ENCODE assay signal across 14 cellular contexts in genomic region chr15:65837301-65838283, GRCh38. TPM values are rescaled to one million over a fixed set of nuclear protein-coding genes. Genes with fewer than 3 reads are reported as not detected.
DNase-seq lines count a peak whose midpoint lies in the region; ATAC-seq and TF ChIP-seq lines count a peak whose summit lies in the region.
"Had no signal": no experiment of that assay in that cellular context is flagged by ENCODE, and none has a peak within 500 bp of the region (broad histone marks: within the 10 kb centered on the region; RNA-seq: fewer than 3 reads in every experiment).

No MANE protein-coding gene starts in this region.

- H3K4me1 Mint-ChIP-seq in activated naive CD4-positive, alpha-beta T cell treated with anti-CD3 and anti-CD28 coated beads, Interleukin-2, amount 10 ng/mL, durations not matched to agents 7 days and 5 days, result peaks cover 16% of the 10 kb centered on the region

- H3K36me3 Mint-ChIP-seq in activated naive CD4-positive, alpha-beta T cell treated with anti-CD3 and anti-CD28 coated beads, Interleukin-2, amount 10 ng/mL, durations not matched to agents 7 days and 5 days, result no peaks in the 10 kb centered on the region

- peaks cover 7% of the 10 kb centered on the region for H3F3A ChIP-seq in smooth muscle cell (ENCODE audit: low read depth)

- POLR2A ChIA-PET in HEK293 (lab: Yijun Ruan, JAX), result interaction anchor here (0.6 kb wide), 1 partner anchor 418 kb away, joined by 3 read pairs; no protein-coding TSS in a partner anchor

- H4K20me1 ChIP-seq in smooth muscle cell (ENCODE audit: low read depth), result no peaks in the 10 kb centered on the region

- H3K4me1 ChIP-seq in HEK293 (ENCODE audit: control insufficient read depth, insufficient read depth, low read length), result peaks cover 12% of the 10 kb centered on the region
- H3K4me1 ChIP-seq in smooth muscle cell (ENCODE audit: low read depth), result peaks cover 13% of the 10 kb centered on the region

- H3K9me3 ChIP-seq in HEK293 (ENCODE audit: control insufficient read depth, insufficient read depth, low read depth, low read length), result no peaks in the 10 kb centered on the region
- H3K9me3 ChIP-seq in smooth muscle cell (replicated peaks; ENCODE audit: low read depth), result no peaks in the 10 kb centered on the region
- H3K9me3 ChIP-seq: SJSA1 had no signal

- H3K27ac ChIP-seq in HEK293 (ENCODE audit: extremely low read depth, low read depth, low read length), result no peak overlapping the region
- H3K27ac ChIP-seq in smooth muscle cell (ENCODE audit: low read depth), result peak overlapping the region; percentile 41
- H3K27ac ChIP-seq: SJSA1 had no signal

- no peak overlapping the region for H3K4me3 ChIP-seq in HEK293 (ENCODE audit: low read depth, low read length)
- H3K4me3 ChIP-seq in smooth muscle cell, result no peak overlapping the region
- H3K4me3 ChIP-seq: SJSA1 had no signal

- no peak overlapping the region for H3K9ac ChIP-seq in smooth muscle cell (ENCODE audit: low read depth)

- peak overlapping the region; percentile 73 for H2AFZ ChIP-seq in smooth muscle cell (ENCODE audit: low read depth)

- peaks cover 12% of the 10 kb centered on the region for H3K27me3 Mint-ChIP-seq in activated naive CD4-positive, alpha-beta T cell treated with anti-CD3 and anti-CD28 coated beads, Interleukin-2, amount 10 ng/mL, durations not matched to agents 7 days and 5 days
- H3K27me3 Mint-ChIP-seq: stimulated activated naive CD8-positive, alpha-beta T cell treated with anti-CD3 and anti-CD28 coated beads, Interleukin-15, amount 100 ng/mL, for 72 hours had no signal

- H3K27ac Mint-ChIP-seq in activated naive CD4-positive, alpha-beta T cell treated with anti-CD3 and anti-CD28 coated beads, Interleukin-2, amount 10 ng/mL, durations not matched to agents 7 days and 5 days, result no peak overlapping the region

- H3K9me3 Mint-ChIP-seq in activated naive CD4-positive, alpha-beta T cell treated with anti-CD3 and anti-CD28 coated beads, Interleukin-2, amount 10 ng/mL, durations not matched to agents 7 days and 5 days, result no peaks in the 10 kb centered on the region
- H3K9me3 Mint-ChIP-seq: stimulated activated naive CD8-positive, alpha-beta T cell treated with anti-CD3 and anti-CD28 coated beads, Interleukin-15, amount 100 ng/mL, for 72 hours had no signal

- CTCF ChIA-PET in HEK293 (lab: Yijun Ruan, JAX), result interaction anchor here (0.6 to 7.1 kb wide), 23 partner anchors 8 to 321 kb away, joined by 3 to 57 read pairs (median 4); partner anchors contain the start of gene RAB11A
- CTCF ChIA-PET in activated naive CD4-positive, alpha-beta T cell treated with anti-CD3 and anti-CD28 coated beads, Interleukin-2, amount 10 ng/mL, durations not matched to agents 7 days and 5 days (lab: Charles Lee), result interaction anchor here (0.6 to 5.6 kb wide), 14 partner anchors 9 to 1144 kb away, joined by 3 to 82 read pairs (median 4); partner anchors contain the start of gene DENND4A

- H3K4me2 ChIP-seq in smooth muscle cell, result no peak overlapping the region

- H3K36me3 ChIP-seq in HEK293 (ENCODE audit: control insufficient read depth in 2 of 2, insufficient read depth in 1 of 2, low read length in 2 of 2) (no peaks in the 10 kb centered on the region), smooth muscle cell (ENCODE audit: low read depth) (no peaks in the 10 kb centered on the region)
- H3K36me3 ChIP-seq: SJSA1 had no signal

- no peaks in the 10 kb centered on the region for H3K79me2 ChIP-seq in smooth muscle cell (ENCODE audit: low read depth)

- 59% methylated on average over 5 of the region's 5 CpGs for WGBS in smooth muscle cell (ENCODE audit: low lambda C conversion rate)

- no peak for TF ChIP-seq CTCF in HEK293 (tag by site-specific recombination; IDR thresholded peaks at IDR 0.05)
- TF ChIP-seq CTCF in smooth muscle cell (IDR thresholded peaks at IDR 0.05; ENCODE audit: borderline replicate concordance, insufficient read depth, poor library complexity, severe bottlenecking), result no peak

- no peak for ATAC-seq in HG02840 (IDR thresholded peaks at IDR 0.05; ENCODE audit: low FRiP score, unreplicated experiment)
- ATAC-seq: stimulated activated naive CD8-positive, alpha-beta T cell treated with anti-CD3 and anti-CD28 coated beads, Interleukin-15, amount 100 ng/mL, for 72 hours had no signal

- no peaks in the 10 kb centered on the region for H3K27me3 ChIP-seq in smooth muscle cell (ENCODE audit: low read depth)
- H3K27me3 ChIP-seq: SJSA1 had no signal

- DNase-seq in SKM-1 (lab: John Stamatoyannopoulos, UW; ENCODE audit: unreplicated experiment), result peak; percentile 31
- peak; percentile 11 for DNase-seq in inferior parietal cortex (ENCODE audit: extremely low spot score)
- DNase-seq in smooth muscle cell (lab: John Stamatoyannopoulos, UW; ENCODE audit: unreplicated experiment), result no peak
- no peak for DNase-seq in NAMALWA (ENCODE audit: low spot score)
- no peak for DNase-seq in activated naive CD4-positive, alpha-beta T cell treated with anti-CD3 and anti-CD28 coated beads, Interleukin-2, amount 10 ng/mL, durations not matched to agents 7 days and 5 days
- DNase-seq: activated CD4-positive, alpha-beta T cell treated with anti-CD3 and anti-CD28 coated beads, Interleukin-2, amount 50 U/mL, for 48 hours; activated naive CD4-positive, alpha-beta T cell treated with anti-CD3 and anti-CD28 coated beads, Interleukin-2, amount 50 U/mL, for 16 hours; islet precursor cell; NCI-H1092 treated with DMSO at 0.1 percent for 48 hours; stimulated activated CD4-positive, alpha-beta T cell treated with anti-CD3 and anti-CD28 coated beads, Interleukin-1b, Interleukin-23, amount 100 ng/mL, for 48 hours; stimulated activated naive CD8-positive, alpha-beta T cell treated with anti-CD3 and anti-CD28 coated beads, Interleukin-15, amount 100 ng/mL, for 72 hours had no signal

- H3K4me3 Mint-ChIP-seq in activated naive CD4-positive, alpha-beta T cell treated with anti-CD3 and anti-CD28 coated beads, Interleukin-2, amount 10 ng/mL, durations not matched to agents 7 days and 5 days, result no peak overlapping the region
- H3K4me3 Mint-ChIP-seq: stimulated activated naive CD8-positive, alpha-beta T cell treated with anti-CD3 and anti-CD28 coated beads, Interleukin-15, amount 100 ng/mL, for 72 hours had no signal

TF ChIP-seq in HEK293, 187 proteins besides CTCF, POLR2A, EP300 and RAD21:
- TF ChIP-seq GLIS2 (tag by site-specific recombination; IDR thresholded peaks at IDR 0.05) (no peak), KLF10 (tag by site-specific recombination; IDR thresholded peaks at IDR 0.05) (no peak), PRDM1 (tag by site-specific recombination; IDR thresholded peaks at IDR 0.05) (peak; percentile 88), ZNF660 (tag by site-specific recombination; IDR thresholded peaks at IDR 0.05) (no peak), ZBTB8A (tag by site-specific recombination; IDR thresholded peaks at IDR 0.05) (no peak), EGR2 (tag by site-specific recombination; IDR thresholded peaks at IDR 0.05; ENCODE audit: low read depth) (no peak), ZBTB17 (tag by site-specific recombination; IDR thresholded peaks at IDR 0.05) (no peak), ZNF654 (tag by site-specific recombination; IDR thresholded peaks at IDR 0.05; ENCODE audit: low read depth) (no peak), HOXD13 (CRISPR knock-in tag; IDR thresholded peaks at IDR 0.05; ENCODE audit: borderline replicate concordance) (no peak), ZBTB44 (tag by site-specific recombination; IDR thresholded peaks at IDR 0.05) (no peak), ZNF398 (tag by site-specific recombination; IDR thresholded peaks at IDR 0.05) (peak; percentile 39; the same call in 1 of the 2 replicates), ZSCAN30 (tag by site-specific recombination; IDR thresholded peaks at IDR 0.05) (no peak), ZNF433 (tag by site-specific recombination; IDR thresholded peaks at IDR 0.05; ENCODE audit: low read depth) (no peak), ZNF777 (tag by site-specific recombination; IDR thresholded peaks at IDR 0.05; ENCODE audit: borderline replicate concordance) (no peak), ZNF830 (tag by site-specific recombination; IDR thresholded peaks at IDR 0.05; ENCODE audit: low read depth) (no peak), TCF7L2 (IDR thresholded peaks at IDR 0.05; ENCODE audit: borderline replicate concordance, low read depth, low read length) (no peak), BCL11B (tag by site-specific recombination; IDR thresholded peaks at IDR 0.05; ENCODE audit: low read depth) (no peak)

RNA-seq across cellular contexts. Expression of gene RAB11A, which starts 31.7 kb away (rescaled TPM):
- total RNA-seq in smooth muscle cell, result 293 and 300 TPM in 2 replicates
- 206 and 230 TPM in 2 replicates for polyA plus RNA-seq in smooth muscle cell

RNA-seq across cellular contexts. Expression of gene DENND4A, which starts 45.5 kb away (rescaled TPM):
- total RNA-seq in smooth muscle cell, result 16.5 and 17.5 TPM in 2 replicates
- polyA plus RNA-seq in smooth muscle cell, result 2.3 and 3.4 TPM in 2 replicates

Comparison
In these comparisons a context has a peak if more than half of its experiments do, and no peak if none do; other contexts are left out.
1. DNase-seq: peak in SKM-1 (single experiment) and inferior parietal cortex (single experiment); none in smooth muscle cell (single experiment), NAMALWA (single experiment) and activated naive CD4-positive, alpha-beta T cell treated with anti-CD3 and anti-CD28 coated beads, Interleukin-2, amount 10 ng/mL, durations not matched to agents 7 days and 5 days (single experiment).